In genomic region chr13:34738251-34739170, GRCh38 we compare ENCODE assay signal across 1 cellular context.
TF ChIP-seq lines count a peak whose summit lies in the region.

No MANE protein-coding gene starts in this region.

TF ChIP-seq in H1, 55 proteins besides CTCF, POLR2A, EP300 and RAD21:
- TF ChIP-seq CTBP2 (IDR thresholded peaks at IDR 0.05; ENCODE audit: borderline replicate concordance, insufficient read depth, insufficient read length, low read length) (no peak), NANOG (IDR thresholded peaks at IDR 0.05; ENCODE audit: insufficient read depth, low read depth, low read length, poor library complexity, severe bottlenecking) (no peak), FOSL1 (IDR thresholded peaks at IDR 0.05; ENCODE audit: insufficient read depth, low read depth, low read length) (no peak), KDM4A (IDR thresholded peaks at IDR 0.05; ENCODE audit: low read depth, low read length, severe bottlenecking) (no peak), BCL11A (IDR thresholded peaks at IDR 0.05; ENCODE audit: low read depth in 2 of 2, low read length in 2 of 2) (no peak), SP1 (IDR thresholded peaks at IDR 0.05; ENCODE audit: low read depth, low read length) (no peak), SAP30 (IDR thresholded peaks at IDR 0.05; ENCODE audit: insufficient read depth, insufficient replicate concordance, low read length) (no peak), SUZ12 (IDR thresholded peaks at IDR 0.05; ENCODE audit: low read length) (no peak), RXRA (IDR thresholded peaks at IDR 0.05; ENCODE audit: insufficient read depth, low read depth, low read length) (no peak)
- TF ChIP-seq, protein P1, sequence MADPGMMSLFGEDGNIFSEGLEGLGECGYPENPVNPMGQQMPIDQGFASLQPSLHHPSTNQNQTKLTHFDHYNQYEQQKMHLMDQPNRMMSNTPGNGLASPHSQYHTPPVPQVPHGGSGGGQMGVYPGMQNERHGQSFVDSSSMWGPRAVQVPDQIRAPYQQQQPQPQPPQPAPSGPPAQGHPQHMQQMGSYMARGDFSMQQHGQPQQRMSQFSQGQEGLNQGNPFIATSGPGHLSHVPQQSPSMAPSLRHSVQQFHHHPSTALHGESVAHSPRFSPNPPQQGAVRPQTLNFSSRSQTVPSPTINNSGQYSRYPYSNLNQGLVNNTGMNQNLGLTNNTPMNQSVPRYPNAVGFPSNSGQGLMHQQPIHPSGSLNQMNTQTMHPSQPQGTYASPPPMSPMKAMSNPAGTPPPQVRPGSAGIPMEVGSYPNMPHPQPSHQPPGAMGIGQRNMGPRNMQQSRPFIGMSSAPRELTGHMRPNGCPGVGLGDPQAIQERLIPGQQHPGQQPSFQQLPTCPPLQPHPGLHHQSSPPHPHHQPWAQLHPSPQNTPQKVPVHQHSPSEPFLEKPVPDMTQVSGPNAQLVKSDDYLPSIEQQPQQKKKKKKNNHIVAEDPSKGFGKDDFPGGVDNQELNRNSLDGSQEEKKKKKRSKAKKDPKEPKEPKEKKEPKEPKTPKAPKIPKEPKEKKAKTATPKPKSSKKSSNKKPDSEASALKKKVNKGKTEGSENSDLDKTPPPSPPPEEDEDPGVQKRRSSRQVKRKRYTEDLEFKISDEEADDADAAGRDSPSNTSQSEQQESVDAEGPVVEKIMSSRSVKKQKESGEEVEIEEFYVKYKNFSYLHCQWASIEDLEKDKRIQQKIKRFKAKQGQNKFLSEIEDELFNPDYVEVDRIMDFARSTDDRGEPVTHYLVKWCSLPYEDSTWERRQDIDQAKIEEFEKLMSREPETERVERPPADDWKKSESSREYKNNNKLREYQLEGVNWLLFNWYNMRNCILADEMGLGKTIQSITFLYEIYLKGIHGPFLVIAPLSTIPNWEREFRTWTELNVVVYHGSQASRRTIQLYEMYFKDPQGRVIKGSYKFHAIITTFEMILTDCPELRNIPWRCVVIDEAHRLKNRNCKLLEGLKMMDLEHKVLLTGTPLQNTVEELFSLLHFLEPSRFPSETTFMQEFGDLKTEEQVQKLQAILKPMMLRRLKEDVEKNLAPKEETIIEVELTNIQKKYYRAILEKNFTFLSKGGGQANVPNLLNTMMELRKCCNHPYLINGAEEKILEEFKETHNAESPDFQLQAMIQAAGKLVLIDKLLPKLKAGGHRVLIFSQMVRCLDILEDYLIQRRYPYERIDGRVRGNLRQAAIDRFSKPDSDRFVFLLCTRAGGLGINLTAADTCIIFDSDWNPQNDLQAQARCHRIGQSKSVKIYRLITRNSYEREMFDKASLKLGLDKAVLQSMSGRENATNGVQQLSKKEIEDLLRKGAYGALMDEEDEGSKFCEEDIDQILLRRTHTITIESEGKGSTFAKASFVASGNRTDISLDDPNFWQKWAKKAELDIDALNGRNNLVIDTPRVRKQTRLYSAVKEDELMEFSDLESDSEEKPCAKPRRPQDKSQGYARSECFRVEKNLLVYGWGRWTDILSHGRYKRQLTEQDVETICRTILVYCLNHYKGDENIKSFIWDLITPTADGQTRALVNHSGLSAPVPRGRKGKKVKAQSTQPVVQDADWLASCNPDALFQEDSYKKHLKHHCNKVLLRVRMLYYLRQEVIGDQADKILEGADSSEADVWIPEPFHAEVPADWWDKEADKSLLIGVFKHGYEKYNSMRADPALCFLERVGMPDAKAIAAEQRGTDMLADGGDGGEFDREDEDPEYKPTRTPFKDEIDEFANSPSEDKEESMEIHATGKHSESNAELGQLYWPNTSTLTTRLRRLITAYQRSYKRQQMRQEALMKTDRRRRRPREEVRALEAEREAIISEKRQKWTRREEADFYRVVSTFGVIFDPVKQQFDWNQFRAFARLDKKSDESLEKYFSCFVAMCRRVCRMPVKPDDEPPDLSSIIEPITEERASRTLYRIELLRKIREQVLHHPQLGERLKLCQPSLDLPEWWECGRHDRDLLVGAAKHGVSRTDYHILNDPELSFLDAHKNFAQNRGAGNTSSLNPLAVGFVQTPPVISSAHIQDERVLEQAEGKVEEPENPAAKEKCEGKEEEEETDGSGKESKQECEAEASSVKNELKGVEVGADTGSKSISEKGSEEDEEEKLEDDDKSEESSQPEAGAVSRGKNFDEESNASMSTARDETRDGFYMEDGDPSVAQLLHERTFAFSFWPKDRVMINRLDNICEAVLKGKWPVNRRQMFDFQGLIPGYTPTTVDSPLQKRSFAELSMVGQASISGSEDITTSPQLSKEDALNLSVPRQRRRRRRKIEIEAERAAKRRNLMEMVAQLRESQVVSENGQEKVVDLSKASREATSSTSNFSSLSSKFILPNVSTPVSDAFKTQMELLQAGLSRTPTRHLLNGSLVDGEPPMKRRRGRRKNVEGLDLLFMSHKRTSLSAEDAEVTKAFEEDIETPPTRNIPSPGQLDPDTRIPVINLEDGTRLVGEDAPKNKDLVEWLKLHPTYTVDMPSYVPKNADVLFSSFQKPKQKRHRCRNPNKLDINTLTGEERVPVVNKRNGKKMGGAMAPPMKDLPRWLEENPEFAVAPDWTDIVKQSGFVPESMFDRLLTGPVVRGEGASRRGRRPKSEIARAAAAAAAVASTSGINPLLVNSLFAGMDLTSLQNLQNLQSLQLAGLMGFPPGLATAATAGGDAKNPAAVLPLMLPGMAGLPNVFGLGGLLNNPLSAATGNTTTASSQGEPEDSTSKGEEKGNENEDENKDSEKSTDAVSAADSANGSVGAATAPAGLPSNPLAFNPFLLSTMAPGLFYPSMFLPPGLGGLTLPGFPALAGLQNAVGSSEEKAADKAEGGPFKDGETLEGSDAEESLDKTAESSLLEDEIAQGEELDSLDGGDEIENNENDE (IDR thresholded peaks at IDR 0.05; ENCODE audit: insufficient replicate concordance, low read length): no peak
